ENCODE assay signal across 1 cellular context in the genomic region with DNA sequence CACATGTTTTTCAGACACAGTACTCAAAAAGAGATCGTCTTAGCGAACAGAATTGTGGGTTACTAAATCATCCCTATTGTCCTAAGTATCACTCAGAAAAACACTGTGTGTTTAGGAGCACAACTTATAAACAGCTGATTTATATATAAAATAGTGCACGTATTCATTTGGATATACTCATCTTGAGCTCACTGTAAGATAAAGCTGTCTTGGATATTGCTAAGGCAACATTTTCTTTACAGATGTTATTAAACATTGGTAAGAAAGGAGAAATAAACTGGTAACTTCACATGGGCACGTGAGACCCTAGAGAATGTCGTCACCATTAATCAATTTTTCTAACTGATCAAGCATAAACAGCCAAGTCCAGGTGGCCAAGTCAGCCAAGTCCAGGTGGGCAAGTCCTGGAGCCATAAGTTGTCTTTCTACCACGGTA.
TF ChIP-seq lines count a peak whose summit lies in the region.

No MANE protein-coding gene starts in this region.

TF ChIP-seq in GM12878, 131 proteins besides CTCF, POLR2A, EP300 and RAD21 (continued from another document):
- TF ChIP-seq SMAD5 (IDR thresholded peaks at IDR 0.05; ENCODE audit: low read depth), result no peak
- TF ChIP-seq, protein P1, sequence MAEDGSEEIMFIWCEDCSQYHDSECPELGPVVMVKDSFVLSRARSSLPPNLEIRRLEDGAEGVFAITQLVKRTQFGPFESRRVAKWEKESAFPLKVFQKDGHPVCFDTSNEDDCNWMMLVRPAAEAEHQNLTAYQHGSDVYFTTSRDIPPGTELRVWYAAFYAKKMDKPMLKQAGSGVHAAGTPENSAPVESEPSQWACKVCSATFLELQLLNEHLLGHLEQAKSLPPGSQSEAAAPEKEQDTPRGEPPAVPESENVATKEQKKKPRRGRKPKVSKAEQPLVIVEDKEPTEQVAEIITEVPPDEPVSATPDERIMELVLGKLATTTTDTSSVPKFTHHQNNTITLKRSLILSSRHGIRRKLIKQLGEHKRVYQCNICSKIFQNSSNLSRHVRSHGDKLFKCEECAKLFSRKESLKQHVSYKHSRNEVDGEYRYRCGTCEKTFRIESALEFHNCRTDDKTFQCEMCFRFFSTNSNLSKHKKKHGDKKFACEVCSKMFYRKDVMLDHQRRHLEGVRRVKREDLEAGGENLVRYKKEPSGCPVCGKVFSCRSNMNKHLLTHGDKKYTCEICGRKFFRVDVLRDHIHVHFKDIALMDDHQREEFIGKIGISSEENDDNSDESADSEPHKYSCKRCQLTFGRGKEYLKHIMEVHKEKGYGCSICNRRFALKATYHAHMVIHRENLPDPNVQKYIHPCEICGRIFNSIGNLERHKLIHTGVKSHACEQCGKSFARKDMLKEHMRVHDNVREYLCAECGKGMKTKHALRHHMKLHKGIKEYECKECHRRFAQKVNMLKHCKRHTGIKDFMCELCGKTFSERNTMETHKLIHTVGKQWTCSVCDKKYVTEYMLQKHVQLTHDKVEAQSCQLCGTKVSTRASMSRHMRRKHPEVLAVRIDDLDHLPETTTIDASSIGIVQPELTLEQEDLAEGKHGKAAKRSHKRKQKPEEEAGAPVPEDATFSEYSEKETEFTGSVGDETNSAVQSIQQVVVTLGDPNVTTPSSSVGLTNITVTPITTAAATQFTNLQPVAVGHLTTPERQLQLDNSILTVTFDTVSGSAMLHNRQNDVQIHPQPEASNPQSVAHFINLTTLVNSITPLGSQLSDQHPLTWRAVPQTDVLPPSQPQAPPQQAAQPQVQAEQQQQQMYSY (CRISPR knock-in tag; IDR thresholded peaks at IDR 0.05), result no peak
- TF ChIP-seq, protein P2, sequence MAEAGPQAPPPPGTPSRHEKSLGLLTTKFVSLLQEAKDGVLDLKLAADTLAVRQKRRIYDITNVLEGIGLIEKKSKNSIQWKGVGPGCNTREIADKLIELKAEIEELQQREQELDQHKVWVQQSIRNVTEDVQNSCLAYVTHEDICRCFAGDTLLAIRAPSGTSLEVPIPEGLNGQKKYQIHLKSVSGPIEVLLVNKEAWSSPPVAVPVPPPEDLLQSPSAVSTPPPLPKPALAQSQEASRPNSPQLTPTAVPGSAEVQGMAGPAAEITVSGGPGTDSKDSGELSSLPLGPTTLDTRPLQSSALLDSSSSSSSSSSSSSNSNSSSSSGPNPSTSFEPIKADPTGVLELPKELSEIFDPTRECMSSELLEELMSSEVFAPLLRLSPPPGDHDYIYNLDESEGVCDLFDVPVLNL (IDR thresholded peaks at IDR 0.05; ENCODE audit: low read depth, low read length), result no peak
- TF ChIP-seq RCOR1 (conservative IDR thresholded peaks at IDR 0.05; ENCODE audit: low read depth, low read length), result no peak
- TF ChIP-seq, protein P3, sequence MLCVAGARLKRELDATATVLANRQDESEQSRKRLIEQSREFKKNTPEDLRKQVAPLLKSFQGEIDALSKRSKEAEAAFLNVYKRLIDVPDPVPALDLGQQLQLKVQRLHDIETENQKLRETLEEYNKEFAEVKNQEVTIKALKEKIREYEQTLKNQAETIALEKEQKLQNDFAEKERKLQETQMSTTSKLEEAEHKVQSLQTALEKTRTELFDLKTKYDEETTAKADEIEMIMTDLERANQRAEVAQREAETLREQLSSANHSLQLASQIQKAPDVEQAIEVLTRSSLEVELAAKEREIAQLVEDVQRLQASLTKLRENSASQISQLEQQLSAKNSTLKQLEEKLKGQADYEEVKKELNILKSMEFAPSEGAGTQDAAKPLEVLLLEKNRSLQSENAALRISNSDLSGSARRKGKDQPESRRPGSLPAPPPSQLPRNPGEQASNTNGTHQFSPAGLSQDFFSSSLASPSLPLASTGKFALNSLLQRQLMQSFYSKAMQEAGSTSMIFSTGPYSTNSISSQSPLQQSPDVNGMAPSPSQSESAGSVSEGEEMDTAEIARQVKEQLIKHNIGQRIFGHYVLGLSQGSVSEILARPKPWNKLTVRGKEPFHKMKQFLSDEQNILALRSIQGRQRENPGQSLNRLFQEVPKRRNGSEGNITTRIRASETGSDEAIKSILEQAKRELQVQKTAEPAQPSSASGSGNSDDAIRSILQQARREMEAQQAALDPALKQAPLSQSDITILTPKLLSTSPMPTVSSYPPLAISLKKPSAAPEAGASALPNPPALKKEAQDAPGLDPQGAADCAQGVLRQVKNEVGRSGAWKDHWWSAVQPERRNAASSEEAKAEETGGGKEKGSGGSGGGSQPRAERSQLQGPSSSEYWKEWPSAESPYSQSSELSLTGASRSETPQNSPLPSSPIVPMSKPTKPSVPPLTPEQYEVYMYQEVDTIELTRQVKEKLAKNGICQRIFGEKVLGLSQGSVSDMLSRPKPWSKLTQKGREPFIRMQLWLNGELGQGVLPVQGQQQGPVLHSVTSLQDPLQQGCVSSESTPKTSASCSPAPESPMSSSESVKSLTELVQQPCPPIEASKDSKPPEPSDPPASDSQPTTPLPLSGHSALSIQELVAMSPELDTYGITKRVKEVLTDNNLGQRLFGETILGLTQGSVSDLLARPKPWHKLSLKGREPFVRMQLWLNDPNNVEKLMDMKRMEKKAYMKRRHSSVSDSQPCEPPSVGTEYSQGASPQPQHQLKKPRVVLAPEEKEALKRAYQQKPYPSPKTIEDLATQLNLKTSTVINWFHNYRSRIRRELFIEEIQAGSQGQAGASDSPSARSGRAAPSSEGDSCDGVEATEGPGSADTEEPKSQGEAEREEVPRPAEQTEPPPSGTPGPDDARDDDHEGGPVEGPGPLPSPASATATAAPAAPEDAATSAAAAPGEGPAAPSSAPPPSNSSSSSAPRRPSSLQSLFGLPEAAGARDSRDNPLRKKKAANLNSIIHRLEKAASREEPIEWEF (IDR thresholded peaks at IDR 0.05; ENCODE audit: insufficient replicate concordance, low read depth, low read length), result peak; percentile 23
- 0 out of 2 replicates have a peak, but pooled peaks have one; percentile 13 for TF ChIP-seq NBN (IDR thresholded peaks at IDR 0.05)
- TF ChIP-seq BHLHE40 (IDR thresholded peaks at IDR 0.05; ENCODE audit: borderline replicate concordance in 1 of 2, low read depth in 2 of 2, low read length in 1 of 2), result peak; percentile 88 to 92
- no peak for TF ChIP-seq KDM1A (IDR thresholded peaks at IDR 0.05; ENCODE audit: borderline replicate concordance)
- TF ChIP-seq CREB1 (IDR thresholded peaks at IDR 0.05; ENCODE audit: low read depth), result 0 out of 2 replicates have a peak, but pooled peaks have one; percentile 11
- TF ChIP-seq ATF7 (IDR thresholded peaks at IDR 0.05; ENCODE audit: low read depth), result peak; percentile 90
- no peak for TF ChIP-seq TCF3 (IDR thresholded peaks at IDR 0.05; ENCODE audit: borderline replicate concordance, insufficient read depth, low read depth, low read length)
- TF ChIP-seq PML (IDR thresholded peaks at IDR 0.05; ENCODE audit: low read length), result peak; percentile 66; the same call in 1 of the 2 replicates
- TF ChIP-seq EZH2 (IDR thresholded peaks at IDR 0.05; ENCODE audit: borderline replicate concordance, control insufficient read depth, low read depth, low read length), result no peak
TF ChIP-seq in GM12878: peak in this region for 8.
